In genomic region chr5:38297830-38298608, GRCh38 we compare ENCODE assay signal across 17 cellular contexts. TPM values are rescaled to one million over a fixed set of nuclear protein-coding genes. Genes with fewer than 3 reads are reported as not detected.
"Had no signal": no experiment of that assay in that cellular context is flagged by ENCODE, and none has a peak within 500 bp of the region (broad histone marks: within the 10 kb centered on the region; RNA-seq: fewer than 3 reads in every experiment).

No MANE protein-coding gene starts in this region.

- H3K36me3 Mint-ChIP-seq: activated naive CD4-positive, alpha-beta T cell treated with anti-CD3 and anti-CD28 coated beads, Interleukin-2, amount 10 ng/mL, durations not matched to agents 7 days and 5 days; stimulated activated naive B cell treated with anti-CD40 and anti-IgM and Interleukin-4, amounts not matched to agents 10 μg/mL and 1 μg/mL and 100 μg/mL, for 72 hours; type B pancreatic cell had no signal

- H3K4me3 ChIP-seq: left lung, pancreas, SJSA1 had no signal

- H3K27ac ChIP-seq: left lung, pancreas, SJSA1, WERI-Rb-1 had no signal

- H3K4me1 Mint-ChIP-seq: activated naive CD4-positive, alpha-beta T cell treated with anti-CD3 and anti-CD28 coated beads, Interleukin-2, amount 10 ng/mL, durations not matched to agents 7 days and 5 days; activated T-helper 17 cell treated with anti-CD3 and anti-CD28 coated beads, Interleukin-2, amount 50 U/mL, for 72 hours; central memory CD8-positive, alpha-beta T cell; neural crest cell; stimulated activated naive B cell treated with anti-CD40 and anti-IgM and Interleukin-4, amounts not matched to agents 10 μg/mL and 1 μg/mL and 100 μg/mL, for 72 hours had no signal

- ATAC-seq: activated CD8-positive, alpha-beta T cell treated with anti-CD3 and anti-CD28 coated beads, Interleukin-2, amount 10 ng/mL, durations not matched to agents 7 days and 5 days; activated T-helper 17 cell treated with anti-CD3 and anti-CD28 coated beads, Interleukin-2, amount 50 U/mL, for 72 hours; left lung; pancreas; stimulated activated naive B cell treated with anti-CD40 and anti-IgM and Interleukin-4, amounts not matched to agents 10 μg/mL and 1 μg/mL and 100 μg/mL, for 72 hours had no signal

- H3K27ac Mint-ChIP-seq: activated CD8-positive, alpha-beta T cell treated with anti-CD3 and anti-CD28 coated beads, Interleukin-2, amount 10 ng/mL, durations not matched to agents 7 days and 5 days; activated naive CD4-positive, alpha-beta T cell treated with anti-CD3 and anti-CD28 coated beads, Interleukin-2, amount 10 ng/mL, durations not matched to agents 7 days and 5 days; activated T-helper 17 cell treated with anti-CD3 and anti-CD28 coated beads, Interleukin-2, amount 50 U/mL, for 72 hours; stimulated activated naive B cell treated with anti-CD40 and anti-IgM and Interleukin-4, amounts not matched to agents 10 μg/mL and 1 μg/mL and 100 μg/mL, for 72 hours; type B pancreatic cell had no signal

- H3K4me3 Mint-ChIP-seq: activated CD8-positive, alpha-beta T cell treated with anti-CD3 and anti-CD28 coated beads, Interleukin-2, amount 10 ng/mL, durations not matched to agents 7 days and 5 days; activated naive CD4-positive, alpha-beta T cell treated with anti-CD3 and anti-CD28 coated beads, Interleukin-2, amount 10 ng/mL, durations not matched to agents 7 days and 5 days; activated T-helper 17 cell treated with anti-CD3 and anti-CD28 coated beads, Interleukin-2, amount 50 U/mL, for 72 hours; central memory CD8-positive, alpha-beta T cell; neural crest cell; stimulated activated naive B cell treated with anti-CD40 and anti-IgM and Interleukin-4, amounts not matched to agents 10 μg/mL and 1 μg/mL and 100 μg/mL, for 72 hours; type B pancreatic cell had no signal

- H3K27me3 Mint-ChIP-seq: activated naive CD4-positive, alpha-beta T cell treated with anti-CD3 and anti-CD28 coated beads, Interleukin-2, amount 10 ng/mL, durations not matched to agents 7 days and 5 days had no signal

- H3K4me1 ChIP-seq: left lung, pancreas had no signal

- DNase-seq: activated CD4-positive, alpha-beta T cell treated with anti-CD3 and anti-CD28 coated beads for 4 hours; activated CD8-positive, alpha-beta T cell treated with anti-CD3 and anti-CD28 coated beads, Interleukin-2, amount 10 ng/mL, durations not matched to agents 7 days and 5 days; activated naive CD4-positive, alpha-beta T cell treated with anti-CD3 and anti-CD28 coated beads, Interleukin-2, amount 10 ng/mL, durations not matched to agents 7 days and 5 days; cortex of kidney; effector CD8-positive, alpha-beta T cell; left lung; mesenchymal stem cell; pancreas; stimulated activated naive B cell treated with anti-CD40 and anti-IgM and Interleukin-4, amounts not matched to agents 10 μg/mL and 1 μg/mL and 100 μg/mL, for 72 hours; substantia nigra; T-helper 9 cell; WERI-Rb-1 had no signal

- H3K36me3 ChIP-seq: left lung, pancreas, SJSA1 had no signal

- H3K27me3 ChIP-seq: SJSA1 had no signal

- H3K9me3 ChIP-seq: left lung, pancreas, SJSA1 had no signal

RNA-seq across cellular contexts. Expression of gene EGFLAM, which starts 39.7 kb away (rescaled TPM):
- total RNA-seq: activated CD8-positive, alpha-beta T cell treated with anti-CD3 and anti-CD28 coated beads, Interleukin-2, amount 10 ng/mL, durations not matched to agents 7 days and 5 days; activated T-helper 17 cell treated with anti-CD3 and anti-CD28 coated beads, Interleukin-2, amount 50 U/mL, for 72 hours had no signal
